8 cellular contexts compared by ENCODE assay signal in the genomic region with DNA sequence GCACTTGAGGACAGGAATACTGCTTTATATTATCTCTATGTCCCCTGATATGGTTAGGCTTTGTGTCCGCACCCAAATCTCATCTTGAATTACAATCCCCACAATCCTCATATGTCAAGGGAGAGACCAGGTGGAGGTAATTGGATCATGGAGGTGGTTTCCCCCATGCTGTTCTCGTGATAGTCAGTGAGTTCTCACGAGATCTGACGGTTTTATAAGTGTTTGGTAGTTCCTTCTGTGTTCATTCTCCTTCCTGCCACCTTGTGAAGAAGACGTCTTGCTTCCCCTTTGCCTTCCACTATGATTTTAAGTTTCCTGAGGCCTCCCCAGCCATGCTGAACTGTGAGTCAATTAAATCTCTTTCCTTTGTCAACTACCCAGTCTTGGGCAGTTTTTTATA. TPM values are rescaled to one million over a fixed set of nuclear protein-coding genes. Genes with fewer than 3 reads are reported as not detected.
A peak's percentile ranks its signal among the peaks of the same experiment; 100 is the strongest.
DNase-seq lines count a peak whose midpoint lies in the region; ATAC-seq, FAIRE-seq and TF ChIP-seq lines count a peak whose summit lies in the region.
"Not testable (repeated sequence)": the region's sequence is repeated elsewhere in the genome, so short reads cannot be mapped to it uniquely, and the experiment has no call there.

No MANE protein-coding gene starts in this region.

- CTCF ChIA-PET in K562 (lab: Yijun Ruan, JAX; ENCODE audit: low intra/inter-chr PET ratio), result not testable (repeated sequence)

- POLR2A ChIA-PET in K562 (lab: Yijun Ruan, JAX), result not testable (repeated sequence)

- H3K27me3 Mint-ChIP-seq in GM23338 (ENCODE audit: insufficient read depth, low read depth, poor library complexity), result peaks cover 39% of the 10 kb centered on the region
- peaks cover 80% of the 10 kb centered on the region for H3K27me3 Mint-ChIP-seq in endodermal cell (ENCODE audit: insufficient read depth)
- peaks cover 13% of the 10 kb centered on the region for H3K27me3 Mint-ChIP-seq in neural progenitor cell (ENCODE audit: insufficient read depth, low read depth)

- 2% methylated on average over 5 of the region's 5 CpGs for WGBS in K562 (ENCODE audit: insufficient coverage, low coverage, missing lambda C conversion rate)
- WGBS in endodermal cell (ENCODE audit: insufficient coverage in 1 of 2, insufficient read length in 1 of 2), 2 experiments, result 46 to 76% methylated on average over 4 to 5 of the region's 5 CpGs
- WGBS in mesendoderm (ENCODE audit: extremely low coverage, insufficient coverage, low lambda C conversion rate), result no CpG with 5 or more reads among the region's 5 CpGs

- H3F3A ChIP-seq in GM23338 (replicated peaks; ENCODE audit: low read depth), result not testable (repeated sequence)
- peaks cover 23% of the 10 kb centered on the region for H3F3A ChIP-seq in neural progenitor cell (ENCODE audit: low read depth)

- not testable (repeated sequence) for H3K36me3 Mint-ChIP-seq in GM23338 (ENCODE audit: low read depth); endodermal cell (ENCODE audit: low read depth); neural progenitor cell

- H3K27ac ChIP-seq in GM23338 (ENCODE audit: low read depth); OCI-LY3 (ENCODE audit: low read length); K562 (ENCODE audit: extremely low read depth, low read depth, low read length); endodermal cell (ENCODE audit: low read depth, low read length); mesendoderm (ENCODE audit: low read depth, low read length): not testable (repeated sequence)
- peak overlapping the region; percentile 5 for H3K27ac ChIP-seq in neural progenitor cell

- not testable (repeated sequence) for FAIRE-seq in K562 (lab: Jason Lieb, UNC)

- H3K56ac ChIP-seq in mesendoderm (ENCODE audit: low read length), result not testable (repeated sequence)

- H3K79me1 ChIP-seq in mesendoderm (ENCODE audit: low read length), result not testable (repeated sequence)

- DNase-seq in GM23338 (ENCODE audit: low spot score); K562 (ENCODE audit: extremely low read depth in 1 of 4, low spot score in 3 of 4); neural progenitor cell (ENCODE audit: low spot score): not testable (repeated sequence)
- DNase-seq in NCI-H2171 treated with DMSO at 0.1 percent for 48 hours (lab: John Stamatoyannopoulos, UW) (peak; percentile 47), NCI-H82 (lab: John Stamatoyannopoulos, UW) (peak; percentile 87), endodermal cell (peak; percentile 52), mesendoderm (peak; percentile 29)

- not testable (repeated sequence) for H2BK5ac ChIP-seq in mesendoderm (ENCODE audit: low read length)

- intact Hi-C loops in K562 (cut with micrococcal nuclease), result not testable (repeated sequence)

- H4K20me1 ChIP-seq in GM23338 (replicated peaks; ENCODE audit: insufficient read depth); OCI-LY3 (ENCODE audit: insufficient read depth, low read length); K562 (replicated peaks; ENCODE audit: control insufficient read depth, insufficient read depth, low read length); neural progenitor cell (ENCODE audit: low read depth): not testable (repeated sequence)

- H3K9me2 ChIP-seq in GM23338 (ENCODE audit: insufficient read depth), result not testable (repeated sequence)

- H4K5ac ChIP-seq in mesendoderm (ENCODE audit: low read length), result not testable (repeated sequence)

- H3K4ac ChIP-seq in mesendoderm (ENCODE audit: low read depth, low read length), result not testable (repeated sequence)

- H3K27ac Mint-ChIP-seq in GM23338, endodermal cell, neural progenitor cell: not testable (repeated sequence)

- not testable (repeated sequence) for ATAC-seq in GM23338, K562

- not testable (repeated sequence) for H3K4me3 Mint-ChIP-seq in GM23338, endodermal cell, neural progenitor cell

- in situ Hi-C loops in K562 (cut with MboI), result not testable (repeated sequence)

- H3K36me3 ChIP-seq in GM23338 (ENCODE audit: insufficient read depth); OCI-LY3 (replicated peaks; ENCODE audit: low read depth, low read length); K562 (ENCODE audit: control insufficient read depth, insufficient read depth, low read length); endodermal cell (ENCODE audit: control insufficient read depth, insufficient read depth, low read length); mesendoderm (ENCODE audit: control insufficient read depth, insufficient read depth, low read length); neural progenitor cell: not testable (repeated sequence)

- not testable (repeated sequence) for H2AK5ac ChIP-seq in mesendoderm (ENCODE audit: low read length)

- not testable (repeated sequence) for H3K4me1 ChIP-seq in GM23338 (ENCODE audit: insufficient read depth); OCI-LY3 (ENCODE audit: low read length); K562 (replicated peaks in 1 of 2; ENCODE audit: control insufficient read depth in 2 of 2, insufficient read depth in 2 of 2, low read length in 2 of 2); endodermal cell (ENCODE audit: control insufficient read depth, insufficient read depth, low read length); mesendoderm (ENCODE audit: control insufficient read depth, low read depth, low read length)
- H3K4me1 ChIP-seq in neural progenitor cell, result peaks cover 11% of the 10 kb centered on the region

- not testable (repeated sequence) for BruUV-seq in K562 (replicated peaks; lab: Mats Ljungman, UMichigan)

- H3K23ac ChIP-seq in mesendoderm (ENCODE audit: low read length), result not testable (repeated sequence)

- not testable (repeated sequence) for TF ChIP-seq RAD21 in K562 (CRISPR knock-in tag; conservative IDR thresholded peaks at IDR 0.05 in 1 of 2, IDR thresholded peaks at IDR 0.05 in 1 of 2)

- not testable (repeated sequence) for H3K18ac ChIP-seq in mesendoderm (ENCODE audit: low read length)

- H3K9me1 ChIP-seq in K562 (ENCODE audit: control insufficient read depth, insufficient read depth, low read length), result not testable (repeated sequence)

- not testable (repeated sequence) for H3K4me3 ChIP-seq in GM23338; K562; mesendoderm (ENCODE audit: low read length); neural progenitor cell
- 0 out of 2 replicates have a peak overlapping the region, but pooled peaks have one; percentile 16 for H3K4me3 ChIP-seq in OCI-LY3 (ENCODE audit: low read length)
- H3K4me3 ChIP-seq in endodermal cell (ENCODE audit: low read length), result peak overlapping the region; percentile 66

- H3K4me1 Mint-ChIP-seq in GM23338, result peaks cover 14% of the 10 kb centered on the region
- H3K4me1 Mint-ChIP-seq in endodermal cell, result not testable (repeated sequence)
- peaks cover 12% of the 10 kb centered on the region for H3K4me1 Mint-ChIP-seq in neural progenitor cell

- not testable (repeated sequence) for TF ChIP-seq EP300 in K562 (IDR thresholded peaks at IDR 0.05; ENCODE audit: low read length)

- not testable (repeated sequence) for H3K79me2 ChIP-seq in GM23338 (replicated peaks; ENCODE audit: insufficient read depth); OCI-LY3 (ENCODE audit: low read length); K562 (ENCODE audit: control insufficient read depth, insufficient read depth, low read length); mesendoderm (ENCODE audit: control insufficient read depth, insufficient read depth, low read length); neural progenitor cell (ENCODE audit: low read depth)

- not testable (repeated sequence) for H3K9me3 ChIP-seq in OCI-LY3 (ENCODE audit: insufficient read depth, low read length); K562 (replicated peaks; ENCODE audit: control insufficient read depth, insufficient read depth, low read depth, low read length); neural progenitor cell (ENCODE audit: low read depth)
- peaks cover 11% of the 10 kb centered on the region for H3K9me3 ChIP-seq in endodermal cell (ENCODE audit: control insufficient read depth, low read length)

- not testable (repeated sequence) for H2BK120ac ChIP-seq in mesendoderm (ENCODE audit: low read depth, low read length)

- H2AFZ ChIP-seq in GM23338; OCI-LY3 (ENCODE audit: low read depth, low read length); K562 (ENCODE audit: low read depth, low read length); neural progenitor cell (replicated peaks): not testable (repeated sequence)

- H3K4me2 ChIP-seq in GM23338, result 0 out of 2 replicates have a peak overlapping the region, but pooled peaks have one; percentile 11
- not testable (repeated sequence) for H3K4me2 ChIP-seq in OCI-LY3 (ENCODE audit: low read length); K562 (ENCODE audit: insufficient read depth, low read length); mesendoderm (ENCODE audit: low read length); neural progenitor cell

- not testable (repeated sequence) for H2BK15ac ChIP-seq in mesendoderm (replicated peaks; ENCODE audit: low read depth)

- H3K27me3 ChIP-seq in GM23338 (ENCODE audit: insufficient read depth) (peaks cover 25% of the 10 kb centered on the region), K562 (ENCODE audit: control insufficient read depth in 2 of 2, insufficient read depth in 2 of 2, low read length in 2 of 2) (peaks cover 52 to 72% of the 10 kb centered on the region in 2 experiments)
- H3K27me3 ChIP-seq in OCI-LY3 (ENCODE audit: low read depth, low read length); endodermal cell (ENCODE audit: control insufficient read depth, insufficient read depth, low read length, poor library complexity, severe bottlenecking); mesendoderm (ENCODE audit: insufficient read depth, low read length, poor library complexity); neural progenitor cell: not testable (repeated sequence)

- H3K9me3 Mint-ChIP-seq in GM23338, endodermal cell, neural progenitor cell: not testable (repeated sequence)

- not testable (repeated sequence) for TF ChIP-seq POLR2A in K562 (conservative IDR thresholded peaks at IDR 0.05)

- not testable (repeated sequence) for TF ChIP-seq CTCF in GM23338 (conservative IDR thresholded peaks at IDR 0.05; ENCODE audit: low read depth in 2 of 2); OCI-LY3 (IDR thresholded peaks at IDR 0.05; ENCODE audit: low read depth, low read length); K562 (IDR thresholded peaks at IDR 0.05 in 2 of 3, conservative IDR thresholded peaks at IDR 0.05 in 1 of 3; ENCODE audit: insufficient read depth in 2 of 3, low read depth in 1 of 3, low read length in 3 of 3); endodermal cell (conservative IDR thresholded peaks at IDR 0.05); neural progenitor cell (IDR thresholded peaks at IDR 0.05)

- H4K8ac ChIP-seq in mesendoderm (ENCODE audit: low read depth, low read length), result not testable (repeated sequence)

- H3K9ac ChIP-seq in OCI-LY3 (ENCODE audit: low read length); K562 (ENCODE audit: insufficient read depth in 1 of 2, low read depth in 2 of 2, low read length in 2 of 2); endodermal cell (ENCODE audit: extremely low read depth, low read length, poor library complexity, severe bottlenecking); mesendoderm (ENCODE audit: low read length); neural progenitor cell: not testable (repeated sequence)

RNA-seq across cellular contexts. Expression of a gene that starts 51.7 kb away (rescaled TPM):
- 0.42 and 0.74 TPM in 2 replicates for total RNA-seq in GM23338 (2014; rRNA removed; shearing (Covaris generic))
- polyA plus RNA-seq in GM23338 (2016; fragmentation: Nextera tagmentation; extraction: Ambion mirVana) (0.26 and 1.1 TPM in 2 replicates), K562 (2011; rRNA removed) (0.34 and 2.1 TPM in 2 replicates), K562 (2014; fragmentation: Illumina TruSeq; extraction: Trizol) (0.73 and 1.3 TPM in 2 replicates), K562 (2014; fragmentation: Nextera tagmentation; extraction: Ambion mirVana) (under 1 TPM; 0.18 to 0.31 TPM), K562 (2014; rRNA removed) (1.4 and 2.0 TPM in 2 replicates)
- 3.1 and 9.7 TPM in 2 replicates for total RNA-seq in K562 (2011; cell fraction: chromatin; rRNA removed; ENCODE audit: low replicate concordance)
- total RNA-seq in K562 (2011; cell fraction: nucleolus; rRNA removed), result 2.6 and 5.3 TPM in 2 replicates
- total RNA-seq in K562 (2011; cell fraction: nucleoplasm; rRNA removed), result 3.7 and 6.1 TPM in 2 replicates
- total RNA-seq in K562 (2014; rRNA removed) (0.50 and 0.57 TPM in 2 replicates), K562 (2014; rRNA removed; fragmentation: Illumina TruSeq; extraction: Trizol) (0.62 and 0.83 TPM in 2 replicates), K562 (2015; rRNA removed; fragmentation: Illumina TruSeq; extraction: Trizol) (0.14 and 0.49 TPM in 2 replicates), K562 (2021) (2.2 and 3.2 TPM in 2 replicates), endodermal cell (under 1 TPM; 0.27 to 0.40 TPM), neural progenitor cell (ENCODE audit: low replicate concordance) (1.3 and 3.8 TPM in 2 replicates)
- 0.37 and 4.5 TPM in 2 replicates for polyA plus RNA-seq in K562 (2011; cell fraction: cytosol; rRNA removed)
- 0.86 and 9.4 TPM in 2 replicates for polyA plus RNA-seq in K562 (2011; cell fraction: nucleus; rRNA removed)
- polyA plus RNA-seq in K562 (2012), result 0.86 and 2.0 TPM in 2 replicates
- 0.33 and 2.5 TPM in 2 replicates for polyA minus RNA-seq in K562 (2011; rRNA and poly(A)+ RNA removed)
- 1.6 TPM in 1 of 2 replicates, not detected in the other for polyA minus RNA-seq in K562 (2011; cell fraction: cytosol; rRNA and poly(A)+ RNA removed)
- 0.56 and 3.8 TPM in 2 replicates for polyA minus RNA-seq in K562 (2011; cell fraction: nucleus; rRNA and poly(A)+ RNA removed)
- 10.2 TPM for polyA plus RNA-seq in endodermal cell (2013, experiment 1 of 2)
- polyA plus RNA-seq in endodermal cell (2013, experiment 2 of 2), result 10.1 TPM
- 0.39 TPM for polyA plus RNA-seq in mesendoderm (2013, experiment 1 of 2)
- polyA plus RNA-seq in mesendoderm (2013, experiment 2 of 2), result 0.35 TPM
